ENCODE assay signal across 8 cellular contexts in the genomic region with DNA sequence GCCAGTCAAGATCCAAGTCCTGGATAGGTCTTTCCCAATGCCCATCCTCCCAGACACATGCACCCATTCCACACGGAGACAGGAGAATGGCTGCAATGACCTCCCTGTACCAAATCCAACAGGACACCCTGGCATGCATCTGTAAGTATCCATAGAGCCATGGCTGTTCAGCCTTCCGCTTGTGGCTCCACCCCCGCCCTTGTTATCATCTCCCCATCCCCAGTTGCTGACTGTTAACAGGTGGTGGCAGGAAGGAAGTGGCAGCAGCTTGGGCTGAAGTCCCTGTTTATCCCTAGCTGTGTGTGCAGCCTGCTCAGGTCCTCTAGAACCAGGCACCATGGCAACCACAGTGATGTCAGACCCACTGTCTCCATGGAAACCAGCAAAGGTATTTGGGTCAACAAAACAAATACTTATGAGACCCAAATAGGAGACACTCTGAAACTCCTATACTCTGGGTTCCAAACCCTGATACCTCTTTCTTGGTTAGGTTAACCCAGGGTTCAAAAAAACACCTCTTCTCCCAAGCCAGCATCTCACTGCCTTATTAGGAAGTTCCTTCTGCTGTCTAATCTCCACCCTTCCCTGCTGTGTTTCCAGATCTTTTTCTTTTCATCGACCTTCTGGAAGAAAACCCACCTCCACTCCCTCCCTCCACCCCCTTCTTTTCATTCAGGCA. TPM values are rescaled to one million over a fixed set of nuclear protein-coding genes. Genes with fewer than 3 reads are reported as not detected.
DNase-seq lines count a peak whose midpoint lies in the region; ATAC-seq, FAIRE-seq and TF ChIP-seq lines count a peak whose summit lies in the region.

No MANE protein-coding gene starts in this region.

- H3K4me2 ChIP-seq in HepG2 (ENCODE audit: low read depth, low read length), result peak overlapping the region; percentile 95

- no peak for TF ChIP-seq EP300 in HepG2 (IDR thresholded peaks at IDR 0.05; ENCODE audit: low read depth in 2 of 2, low read length in 2 of 2)
- no peak for TF ChIP-seq EP300 in HepG2 (CRISPR knock-in tag; IDR thresholded peaks at IDR 0.05; ENCODE audit: borderline replicate concordance)

- peak overlapping the region; percentile 96 for H3K27ac ChIP-seq in HepG2 (ENCODE audit: extremely low read length, insufficient read depth, low read length)

- H3K4me1 Mint-ChIP-seq in Calu3 (ENCODE audit: low read depth, unreplicated experiment) (peaks cover 31% of the 10 kb centered on the region), WTC11 (peaks cover 48% of the 10 kb centered on the region)

- peaks cover 5 to 20% of the 10 kb centered on the region in 2 experiments; a peak in 4 of 5 replicates for H3K36me3 ChIP-seq in HepG2 (replicated peaks in 1 of 2; ENCODE audit: control insufficient read depth in 1 of 2, insufficient read depth in 2 of 2, low read length in 2 of 2)

- in situ Hi-C loops in HepG2 (cut with HindIII; ENCODE audit: extremely low pct_ligation_motif_present, low pct_unique_long_range_greater_than_20kb), result no loop called here

- peaks cover 60% of the 10 kb centered on the region for H3K36me3 Mint-ChIP-seq in Calu3 (ENCODE audit: insufficient read depth, unreplicated experiment)
- peaks cover 8% of the 10 kb centered on the region for H3K36me3 Mint-ChIP-seq in WTC11

- peak; percentile 65 for ATAC-seq in GM21619 (IDR thresholded peaks at IDR 0.05; ENCODE audit: unreplicated experiment)
- peak; percentile 20 for ATAC-seq in WTC11
- peak; percentile 80 for ATAC-seq in HepG2
- no peak for ATAC-seq in HG02840 (IDR thresholded peaks at IDR 0.05; ENCODE audit: low FRiP score, unreplicated experiment)

- H3K27ac Mint-ChIP-seq in Calu3 (ENCODE audit: unreplicated experiment), result peak overlapping the region; percentile 70
- H3K27ac Mint-ChIP-seq in WTC11, result peak overlapping the region; percentile 99

- DNase-seq in Calu3 (no peak), NCI-H1417 treated with DMSO at 0.1 percent for 48 hours (lab: John Stamatoyannopoulos, UW) (peak; percentile 49), WTC11 (ENCODE audit: low spot score) (peak; percentile 49), cerebellar nuclear complex (lab: John Stamatoyannopoulos, UW) (peak; percentile 83 to 95), HepG2 (ENCODE audit: low spot score) (peak; percentile 77)
- DNase-seq in stimulated activated CD4-positive, alpha-beta T cell treated with anti-CD3 and anti-CD28 coated beads, Interleukin-4, amount 100 ng/mL, for 24 hours, result peak; percentile 86

- no peak for TF ChIP-seq RAD21 in HepG2 (CRISPR knock-in tag; IDR thresholded peaks at IDR 0.05)

- H3K9me3 Mint-ChIP-seq in Calu3 (ENCODE audit: low read depth, unreplicated experiment) (no peaks in the 10 kb centered on the region), WTC11 (no peaks in the 10 kb centered on the region)

- 15% methylated on average over 4 of the region's 4 CpGs for WGBS in HepG2 (ENCODE audit: low lambda C conversion rate)

- CTCF ChIA-PET in Calu3 (lab: Charles Lee) (interaction anchor here (0.8 to 3.0 kb wide), 12 partner anchors 11 to 398 kb away, joined by 3 to 10 read pairs (median 4); a partner anchor contains a TSS), WTC11 (lab: Charles Lee) (interaction anchor here (0.6 to 3.8 kb wide), 27 partner anchors 17 to 409 kb away, joined by 3 to 77 read pairs (median 5); a partner anchor contains a TSS), HepG2 (lab: Yijun Ruan, JAX; ENCODE audit: low intra/inter-chr PET ratio, low total read pairs) (interaction anchor here (2.0 kb wide), 1 partner anchor 62 kb away, joined by 8 read pairs; no protein-coding TSS in a partner anchor)

- H3K9me3 ChIP-seq in HepG2 (ENCODE audit: low read length), result no peaks in the 10 kb centered on the region

- no peak for TF ChIP-seq CTCF in Calu3 (IDR thresholded peaks at IDR 0.05; ENCODE audit: unreplicated experiment)
- TF ChIP-seq CTCF in WTC11 (IDR thresholded peaks at IDR 0.05), result no peak
- no peak for TF ChIP-seq CTCF in HepG2 (CRISPR knock-in tag; IDR thresholded peaks at IDR 0.05)

- BruUV-seq in Calu3 (replicated peaks; lab: Mats Ljungman, UMichigan) (no TSS peak), HepG2 (replicated peaks; lab: Mats Ljungman, UMichigan) (TSS peak; percentile 34)

- POLR2A ChIA-PET in WTC11 (lab: Charles Lee) (interaction anchor here (1.3 to 4.6 kb wide), 7 partner anchors 11 to 85 kb away, joined by 3 to 66 read pairs (median 8); a partner anchor contains a TSS), HepG2 (lab: Yijun Ruan, JAX) (interaction anchor here (0.6 to 4.1 kb wide), 17 partner anchors 9 to 238 kb away, joined by 3 to 91 read pairs (median 5); a partner anchor contains a TSS)

- TF ChIP-seq POLR2A in HepG2 (IDR thresholded peaks at IDR 0.05; ENCODE audit: insufficient read depth in 1 of 2, low read depth in 2 of 2, low read length in 2 of 2), result peak in 1 of 2 experiments; percentile 55; a peak in 1 of 4 replicates

- H3K4me1 ChIP-seq in HepG2 (ENCODE audit: insufficient read depth, low read length), result peaks cover 48% of the 10 kb centered on the region

- FAIRE-seq in HepG2 (lab: Jason Lieb, UNC), result peak; percentile 42

- H3K27me3 ChIP-seq in HepG2 (ENCODE audit: control insufficient read depth in 1 of 2, insufficient read depth in 2 of 2, low read length in 2 of 2), result no peaks in the 10 kb centered on the region; a peak in 1 of 5 replicates

- H3K4me3 Mint-ChIP-seq in Calu3 (ENCODE audit: low read depth, unreplicated experiment) (peak overlapping the region; percentile 80), WTC11 (peak overlapping the region; percentile 97)

- intact Hi-C loops in Calu3 (cut with micrococcal nuclease; ENCODE audit: unreplicated experiment), result no loop called here
- intact Hi-C loops in HepG2 (cut with micrococcal nuclease; ENCODE audit: unreplicated experiment), result no loop called here

- no peak overlapping the region for H2AFZ ChIP-seq in HepG2 (ENCODE audit: low read length)

- H3K4me3 ChIP-seq in HepG2 (replicated peaks in 1 of 3; ENCODE audit: insufficient read depth in 1 of 3, low read depth in 2 of 3, low read length in 3 of 3), result peak overlapping the region; percentile 61 to 72 (median 69)

- no peaks in the 10 kb centered on the region for H3K79me2 ChIP-seq in HepG2 (ENCODE audit: insufficient read depth, low read length)

- no peaks in the 10 kb centered on the region for H4K20me1 ChIP-seq in HepG2 (ENCODE audit: insufficient read depth, low read length)

- no peaks in the 10 kb centered on the region for H3K27me3 Mint-ChIP-seq in Calu3 (ENCODE audit: unreplicated experiment)
- no peaks in the 10 kb centered on the region for H3K27me3 Mint-ChIP-seq in WTC11 (ENCODE audit: low read depth)

- peak overlapping the region; percentile 89 for H3K9ac ChIP-seq in HepG2 (ENCODE audit: insufficient read depth, low read depth, low read length)

RNA-seq across cellular contexts. Expression of a gene that starts 0.7 kb away (rescaled TPM):
- total RNA-seq in Calu3 (2022) (48.1 and 49.6 TPM in 2 replicates), WTC11 (2021) (26.5 to 30.7 TPM (median 28.4 TPM) in 3 replicates), HepG2 (2016; rRNA removed; fragmentation: Illumina TruSeq; extraction: Trizol) (7.3 and 16.3 TPM in 2 replicates)
- 2.0 and 2.1 TPM in 2 replicates for total RNA-seq in HepG2 (2016; cell fraction: cytosol; rRNA removed; fragmentation: Illumina TruSeq; extraction: Trizol; ENCODE audit: low read depth)
- total RNA-seq in HepG2 (2016; cell fraction: insoluble cytoplasmic fraction; rRNA removed; fragmentation: Illumina TruSeq; extraction: Trizol), result 5.9 and 16.8 TPM in 2 replicates
- total RNA-seq in HepG2 (2016; cell fraction: membrane; rRNA removed; fragmentation: Illumina TruSeq; extraction: Trizol), result 2.1 and 2.2 TPM in 2 replicates
- 16.4 and 17.3 TPM in 2 replicates for total RNA-seq in HepG2 (2016; cell fraction: nucleus; rRNA removed; fragmentation: Illumina TruSeq; extraction: Trizol)
- polyA plus RNA-seq in HepG2 (2011; rRNA removed), result 31.9 and 40.0 TPM in 2 replicates
- polyA plus RNA-seq in HepG2 (2011; cell fraction: cytosol; rRNA removed), result 30.4 and 31.5 TPM in 2 replicates
- 31.2 and 36.7 TPM in 2 replicates for polyA plus RNA-seq in HepG2 (2011; cell fraction: nucleus; rRNA removed)
- polyA plus RNA-seq in HepG2 (2012), result 17.1 and 23.1 TPM in 2 replicates
- 0.68 and 0.86 TPM in 2 replicates for polyA plus RNA-seq in HepG2 (2016; cell fraction: cytosol; fragmentation: Illumina TruSeq; extraction: Trizol; ENCODE audit: low read depth)
- 5.1 and 5.5 TPM in 2 replicates for polyA plus RNA-seq in HepG2 (2016; cell fraction: insoluble cytoplasmic fraction; fragmentation: Illumina TruSeq; extraction: Trizol; ENCODE audit: low read depth)
- polyA plus RNA-seq in HepG2 (2016; cell fraction: membrane; fragmentation: Illumina TruSeq; extraction: Trizol; ENCODE audit: low read depth), result 1.1 and 1.3 TPM in 2 replicates
- 22.7 and 24.2 TPM in 2 replicates for polyA plus RNA-seq in HepG2 (2016; cell fraction: nucleus; fragmentation: Illumina TruSeq; extraction: Trizol; ENCODE audit: insufficient read depth, low read depth)
- polyA minus RNA-seq in HepG2 (2011; rRNA and poly(A)+ RNA removed; ENCODE audit: low replicate concordance), result 25.2 and 29.8 TPM in 2 replicates
- polyA minus RNA-seq in HepG2 (2011; cell fraction: cytosol; rRNA and poly(A)+ RNA removed), result 12.7 and 15.3 TPM in 2 replicates
- 12.6 and 15.4 TPM in 2 replicates for polyA minus RNA-seq in HepG2 (2011; cell fraction: nucleus; rRNA and poly(A)+ RNA removed)

RNA-seq across cellular contexts. Expression of a gene that starts 6.4 kb away (rescaled TPM):
- total RNA-seq in Calu3 (2022) (43.6 and 45.6 TPM in 2 replicates), WTC11 (2021) (37.4 to 38.8 TPM (median 38.0 TPM) in 3 replicates), HepG2 (2016; rRNA removed; fragmentation: Illumina TruSeq; extraction: Trizol) (20.3 and 21.3 TPM in 2 replicates)
- total RNA-seq in HepG2 (2016; cell fraction: cytosol; rRNA removed; fragmentation: Illumina TruSeq; extraction: Trizol; ENCODE audit: low read depth), result 3.2 and 3.5 TPM in 2 replicates
- 19.3 and 19.4 TPM in 2 replicates for total RNA-seq in HepG2 (2016; cell fraction: insoluble cytoplasmic fraction; rRNA removed; fragmentation: Illumina TruSeq; extraction: Trizol)
- total RNA-seq in HepG2 (2016; cell fraction: membrane; rRNA removed; fragmentation: Illumina TruSeq; extraction: Trizol), result 14.9 and 16.1 TPM in 2 replicates
- 10.9 and 15.3 TPM in 2 replicates for total RNA-seq in HepG2 (2016; cell fraction: nucleus; rRNA removed; fragmentation: Illumina TruSeq; extraction: Trizol)
- polyA plus RNA-seq in HepG2 (2011; rRNA removed), result 21.8 and 24.3 TPM in 2 replicates
- polyA plus RNA-seq in HepG2 (2011; cell fraction: cytosol; rRNA removed), result 16.5 and 18.4 TPM in 2 replicates
- 31.3 and 35.1 TPM in 2 replicates for polyA plus RNA-seq in HepG2 (2011; cell fraction: nucleus; rRNA removed)
- polyA plus RNA-seq in HepG2 (2012), result 16.9 and 18.8 TPM in 2 replicates
- 3.3 TPM in 2 replicates for polyA plus RNA-seq in HepG2 (2016; cell fraction: cytosol; fragmentation: Illumina TruSeq; extraction: Trizol; ENCODE audit: low read depth)
- polyA plus RNA-seq in HepG2 (2016; cell fraction: insoluble cytoplasmic fraction; fragmentation: Illumina TruSeq; extraction: Trizol; ENCODE audit: low read depth), result 23.0 and 27.3 TPM in 2 replicates
- 11.9 and 12.7 TPM in 2 replicates for polyA plus RNA-seq in HepG2 (2016; cell fraction: membrane; fragmentation: Illumina TruSeq; extraction: Trizol; ENCODE audit: low read depth)
- polyA plus RNA-seq in HepG2 (2016; cell fraction: nucleus; fragmentation: Illumina TruSeq; extraction: Trizol; ENCODE audit: insufficient read depth, low read depth), result 25.6 and 27.8 TPM in 2 replicates
- 20.6 and 39.8 TPM in 2 replicates for polyA minus RNA-seq in HepG2 (2011; rRNA and poly(A)+ RNA removed; ENCODE audit: low replicate concordance)
- polyA minus RNA-seq in HepG2 (2011; cell fraction: cytosol; rRNA and poly(A)+ RNA removed), result 12.1 and 13.1 TPM in 2 replicates
- 11.5 and 15.9 TPM in 2 replicates for polyA minus RNA-seq in HepG2 (2011; cell fraction: nucleus; rRNA and poly(A)+ RNA removed)

RNA-seq across cellular contexts. Expression of a gene that starts 15.4 kb away (rescaled TPM):
- total RNA-seq in Calu3 (2022) (73.5 and 77.5 TPM in 2 replicates), WTC11 (2021) (180 to 199 TPM (median 180 TPM) in 3 replicates), HepG2 (2016; rRNA removed; fragmentation: Illumina TruSeq; extraction: Trizol) (52.0 and 55.0 TPM in 2 replicates)
- total RNA-seq in HepG2 (2016; cell fraction: cytosol; rRNA removed; fragmentation: Illumina TruSeq; extraction: Trizol; ENCODE audit: low read depth), result 10.4 and 11.4 TPM in 2 replicates
- 43.4 and 62.0 TPM in 2 replicates for total RNA-seq in HepG2 (2016; cell fraction: insoluble cytoplasmic fraction; rRNA removed; fragmentation: Illumina TruSeq; extraction: Trizol)
- 32.4 and 34.5 TPM in 2 replicates for total RNA-seq in HepG2 (2016; cell fraction: membrane; rRNA removed; fragmentation: Illumina TruSeq; extraction: Trizol)
- total RNA-seq in HepG2 (2016; cell fraction: nucleus; rRNA removed; fragmentation: Illumina TruSeq; extraction: Trizol), result 38.5 and 42.7 TPM in 2 replicates
- polyA plus RNA-seq in HepG2 (2011; rRNA removed), result 137 and 146 TPM in 2 replicates
- polyA plus RNA-seq in HepG2 (2011; cell fraction: cytosol; rRNA removed), result 58.2 and 72.4 TPM in 2 replicates
- polyA plus RNA-seq in HepG2 (2011; cell fraction: nucleus; rRNA removed), result 261 and 328 TPM in 2 replicates
- polyA plus RNA-seq in HepG2 (2012), result 46.9 and 60.8 TPM in 2 replicates
- polyA plus RNA-seq in HepG2 (2016; cell fraction: cytosol; fragmentation: Illumina TruSeq; extraction: Trizol; ENCODE audit: low read depth), result 13.4 and 13.5 TPM in 2 replicates
- 59.8 and 73.1 TPM in 2 replicates for polyA plus RNA-seq in HepG2 (2016; cell fraction: insoluble cytoplasmic fraction; fragmentation: Illumina TruSeq; extraction: Trizol; ENCODE audit: low read depth)
- 34.6 and 37.7 TPM in 2 replicates for polyA plus RNA-seq in HepG2 (2016; cell fraction: membrane; fragmentation: Illumina TruSeq; extraction: Trizol; ENCODE audit: low read depth)
- polyA plus RNA-seq in HepG2 (2016; cell fraction: nucleus; fragmentation: Illumina TruSeq; extraction: Trizol; ENCODE audit: insufficient read depth, low read depth), result 141 and 171 TPM in 2 replicates
- 119 and 193 TPM in 2 replicates for polyA minus RNA-seq in HepG2 (2011; rRNA and poly(A)+ RNA removed; ENCODE audit: low replicate concordance)
- 49.8 and 52.4 TPM in 2 replicates for polyA minus RNA-seq in HepG2 (2011; cell fraction: cytosol; rRNA and poly(A)+ RNA removed)
- polyA minus RNA-seq in HepG2 (2011; cell fraction: nucleus; rRNA and poly(A)+ RNA removed), result 37.5 and 41.5 TPM in 2 replicates

RNA-seq across cellular contexts. Expression of a gene that starts 18.7 kb away (rescaled TPM):
- total RNA-seq in Calu3 (2022), result 43.0 and 47.3 TPM in 2 replicates
- total RNA-seq in WTC11 (2021), result 26.8 to 38.7 TPM (median 36.8 TPM) in 3 replicates
- total RNA-seq in HepG2 (2016; rRNA removed; fragmentation: Illumina TruSeq; extraction: Trizol), result 3.9 and 7.5 TPM in 2 replicates
- 2.0 TPM in 2 replicates for total RNA-seq in HepG2 (2016; cell fraction: cytosol; rRNA removed; fragmentation: Illumina TruSeq; extraction: Trizol; ENCODE audit: low read depth)
- total RNA-seq in HepG2 (2016; cell fraction: insoluble cytoplasmic fraction; rRNA removed; fragmentation: Illumina TruSeq; extraction: Trizol), result 4.1 and 6.4 TPM in 2 replicates
- total RNA-seq in HepG2 (2016; cell fraction: membrane; rRNA removed; fragmentation: Illumina TruSeq; extraction: Trizol), result 4.3 and 4.8 TPM in 2 replicates
- total RNA-seq in HepG2 (2016; cell fraction: nucleus; rRNA removed; fragmentation: Illumina TruSeq; extraction: Trizol), result 3.2 and 3.7 TPM in 2 replicates
- polyA plus RNA-seq in HepG2 (2011; rRNA removed), result 12.6 and 17.4 TPM in 2 replicates
- polyA plus RNA-seq in HepG2 (2011; cell fraction: cytosol; rRNA removed), result 19.0 and 20.6 TPM in 2 replicates
- polyA plus RNA-seq in HepG2 (2011; cell fraction: nucleus; rRNA removed), result 3.9 and 6.7 TPM in 2 replicates
- polyA plus RNA-seq in HepG2 (2012), result 15.0 and 16.3 TPM in 2 replicates
- polyA plus RNA-seq in HepG2 (2016; cell fraction: cytosol; fragmentation: Illumina TruSeq; extraction: Trizol; ENCODE audit: low read depth), result 8.8 and 9.3 TPM in 2 replicates
- 20.0 and 21.9 TPM in 2 replicates for polyA plus RNA-seq in HepG2 (2016; cell fraction: insoluble cytoplasmic fraction; fragmentation: Illumina TruSeq; extraction: Trizol; ENCODE audit: low read depth)
- 12.0 and 14.8 TPM in 2 replicates for polyA plus RNA-seq in HepG2 (2016; cell fraction: membrane; fragmentation: Illumina TruSeq; extraction: Trizol; ENCODE audit: low read depth)
- 10.8 and 11.8 TPM in 2 replicates for polyA plus RNA-seq in HepG2 (2016; cell fraction: nucleus; fragmentation: Illumina TruSeq; extraction: Trizol; ENCODE audit: insufficient read depth, low read depth)
- 8.2 and 17.7 TPM in 2 replicates for polyA minus RNA-seq in HepG2 (2011; rRNA and poly(A)+ RNA removed; ENCODE audit: low replicate concordance)
- 4.5 and 7.3 TPM in 2 replicates for polyA minus RNA-seq in HepG2 (2011; cell fraction: cytosol; rRNA and poly(A)+ RNA removed)
- polyA minus RNA-seq in HepG2 (2011; cell fraction: nucleus; rRNA and poly(A)+ RNA removed), result 2.1 and 4.5 TPM in 2 replicates

RNA-seq across cellular contexts. Expression of a gene that starts 19.3 kb away (rescaled TPM):
- total RNA-seq in Calu3 (2022), result 182 and 230 TPM in 2 replicates
- 258 to 301 TPM (median 278 TPM) in 3 replicates for total RNA-seq in WTC11 (2021)
- 217 and 268 TPM in 2 replicates for total RNA-seq in HepG2 (2016; rRNA removed; fragmentation: Illumina TruSeq; extraction: Trizol)
- total RNA-seq in HepG2 (2016; cell fraction: cytosol; rRNA removed; fragmentation: Illumina TruSeq; extraction: Trizol; ENCODE audit: low read depth), result 95.8 and 111 TPM in 2 replicates
- total RNA-seq in HepG2 (2016; cell fraction: insoluble cytoplasmic fraction; rRNA removed; fragmentation: Illumina TruSeq; extraction: Trizol), result 219 and 283 TPM in 2 replicates
- 160 and 171 TPM in 2 replicates for total RNA-seq in HepG2 (2016; cell fraction: membrane; rRNA removed; fragmentation: Illumina TruSeq; extraction: Trizol)
- total RNA-seq in HepG2 (2016; cell fraction: nucleus; rRNA removed; fragmentation: Illumina TruSeq; extraction: Trizol), result 75.7 and 82.8 TPM in 2 replicates
- polyA plus RNA-seq in HepG2 (2011; rRNA removed), result 122 and 222 TPM in 2 replicates
- polyA plus RNA-seq in HepG2 (2011; cell fraction: cytosol; rRNA removed), result 141 and 184 TPM in 2 replicates
- polyA plus RNA-seq in HepG2 (2011; cell fraction: nucleus; rRNA removed), result 54.7 and 67.5 TPM in 2 replicates
- 103 and 128 TPM in 2 replicates for polyA plus RNA-seq in HepG2 (2012)
- polyA plus RNA-seq in HepG2 (2016; cell fraction: cytosol; fragmentation: Illumina TruSeq; extraction: Trizol; ENCODE audit: low read depth), result 98.3 and 114 TPM in 2 replicates
- 306 and 328 TPM in 2 replicates for polyA plus RNA-seq in HepG2 (2016; cell fraction: insoluble cytoplasmic fraction; fragmentation: Illumina TruSeq; extraction: Trizol; ENCODE audit: low read depth)
- 149 and 155 TPM in 2 replicates for polyA plus RNA-seq in HepG2 (2016; cell fraction: membrane; fragmentation: Illumina TruSeq; extraction: Trizol; ENCODE audit: low read depth)
- 139 and 158 TPM in 2 replicates for polyA plus RNA-seq in HepG2 (2016; cell fraction: nucleus; fragmentation: Illumina TruSeq; extraction: Trizol; ENCODE audit: insufficient read depth, low read depth)
- polyA minus RNA-seq in HepG2 (2011; rRNA and poly(A)+ RNA removed; ENCODE audit: low replicate concordance), result 89.2 and 369 TPM in 2 replicates
- polyA minus RNA-seq in HepG2 (2011; cell fraction: cytosol; rRNA and poly(A)+ RNA removed), result 31.4 and 39.6 TPM in 2 replicates
- polyA minus RNA-seq in HepG2 (2011; cell fraction: nucleus; rRNA and poly(A)+ RNA removed), result 20.0 and 31.2 TPM in 2 replicates
